In genomic region chr7:76048668-76048988, GRCh38 we compare ENCODE assay signal across 8 cellular contexts.
DNase-seq lines count a peak whose midpoint lies in the region; ATAC-seq and TF ChIP-seq lines count a peak whose summit lies in the region.

No MANE protein-coding gene starts in this region.

- peak overlapping the region; percentile 84 to 96 for H3K9ac ChIP-seq in mucosa of rectum (ENCODE audit: low read depth in 1 of 2, low read length in 2 of 2)

- peak overlapping the region; percentile 92 for H3K4me3 ChIP-seq in RWPE2 (ENCODE audit: severe bottlenecking)
- peak overlapping the region; percentile 95 to 100 for H3K4me3 ChIP-seq in mucosa of rectum (ENCODE audit: low read length in 2 of 2)

- H3K27me3 ChIP-seq in RWPE2 (ENCODE audit: insufficient read depth, poor library complexity, severe bottlenecking) (no peaks in the 10 kb centered on the region), mucosa of rectum (ENCODE audit: control insufficient read depth in 2 of 2, insufficient read depth in 2 of 2, low read length in 2 of 2) (no peaks in the 10 kb centered on the region)

- peak overlapping the region; percentile 75 for H3K27ac ChIP-seq in RWPE2 (ENCODE audit: poor library complexity, severe bottlenecking)
- H3K27ac ChIP-seq in cingulate gyrus (ENCODE audit: low read depth, low read length), result peak overlapping the region; percentile 76
- H3K27ac ChIP-seq in mucosa of rectum (ENCODE audit: low read depth in 2 of 2, low read length in 2 of 2), result peak overlapping the region; percentile 90 to 93

- H3K36me3 ChIP-seq in RWPE2 (ENCODE audit: low read depth), result peaks cover 14% of the 10 kb centered on the region; the same call in 1 of the 2 replicates
- H3K36me3 ChIP-seq in mucosa of rectum (ENCODE audit: control insufficient read depth in 2 of 2, insufficient read depth in 2 of 2, low read length in 2 of 2), result peaks cover 6 to 8% of the 10 kb centered on the region in 2 donors

- POLR2A ChIA-PET in HEK293T (lab: Yijun Ruan, JAX), result interaction anchor here (0.8 to 2.3 kb wide), 6 partner anchors 10 to 118 kb away, joined by 3 to 20 read pairs (median 3); no protein-coding TSS in a partner anchor

- peak; percentile 7; the same call in 2 of the 3 replicates for ATAC-seq in RWPE2 (ENCODE audit: low read depth)
- ATAC-seq in HG03045 (IDR thresholded peaks at IDR 0.05; ENCODE audit: unreplicated experiment), result no peak

- no peaks in the 10 kb centered on the region for H3K9me3 ChIP-seq in RWPE2 (ENCODE audit: severe bottlenecking)
- H3K9me3 ChIP-seq in mucosa of rectum (ENCODE audit: control insufficient read depth in 2 of 2, low read length in 2 of 2), result no peaks in the 10 kb centered on the region

- CTCF ChIA-PET in HEK293T (lab: Yijun Ruan, JAX), result no interaction called here

- no peak for TF ChIP-seq CTCF in RWPE2 (IDR thresholded peaks at IDR 0.05; ENCODE audit: poor library complexity, severe bottlenecking)

- DNase-seq in COLO668 (lab: John Stamatoyannopoulos, UW; ENCODE audit: unreplicated experiment) (peak; percentile 32), HEK293T (ENCODE audit: extremely low spot score) (peak; percentile 33), RWPE2 (ENCODE audit: low spot score) (no peak), GF-D8 (lab: John Stamatoyannopoulos, UW) (no peak), SHP77 treated with DMSO at 0.1 percent for 48 hours (lab: John Stamatoyannopoulos, UW) (no peak)

- H3K4me1 ChIP-seq in RWPE2 (ENCODE audit: insufficient read depth, poor library complexity, severe bottlenecking) (peaks cover 10% of the 10 kb centered on the region), mucosa of rectum (ENCODE audit: control insufficient read depth in 2 of 2, insufficient read depth in 2 of 2, low read length in 2 of 2) (peaks cover 9 to 12% of the 10 kb centered on the region in 2 donors)

TF ChIP-seq in HEK293T, 16 proteins besides CTCF, POLR2A, EP300 and RAD21:
- TF ChIP-seq SP1 (IDR thresholded peaks at IDR 0.05) (no peak), BHLHE40 (IDR thresholded peaks at IDR 0.05; ENCODE audit: borderline replicate concordance) (no peak), CTBP1 (IDR thresholded peaks at IDR 0.05; ENCODE audit: borderline replicate concordance) (no peak), FOXM1 (IDR thresholded peaks at IDR 0.05; ENCODE audit: borderline replicate concordance) (no peak), TARDBP (IDR thresholded peaks at IDR 0.05) (no peak), PKNOX1 (IDR thresholded peaks at IDR 0.05) (no peak), L3MBTL2 (conservative IDR thresholded peaks at IDR 0.05) (no peak), FOXK2 (IDR thresholded peaks at IDR 0.05) (no peak), ARNT (IDR thresholded peaks at IDR 0.05) (no peak), NFRKB (IDR thresholded peaks at IDR 0.05) (no peak), HDGF (IDR thresholded peaks at IDR 0.05; ENCODE audit: borderline replicate concordance) (no peak), SUZ12 (IDR thresholded peaks at IDR 0.05) (no peak), FOXA1 (IDR thresholded peaks at IDR 0.05) (no peak), ELF4 (IDR thresholded peaks at IDR 0.05) (no peak), ZNF384 (IDR thresholded peaks at IDR 0.05) (no peak), LEF1 (IDR thresholded peaks at IDR 0.05; ENCODE audit: borderline replicate concordance) (no peak)
TF ChIP-seq in HEK293T: peak in this region for 0.

Comparison
In these comparisons a context has a peak if more than half of its experiments do, and no peak if none do; other contexts are left out.
1. DNase-seq: peak in COLO668 (single experiment) and HEK293T (single experiment); none in RWPE2 (single experiment), GF-D8 (single experiment) and SHP77 treated with DMSO at 0.1 percent for 48 hours (single experiment).
2. Peak in every context shown above with its lines, with median percentiles within 50 percentile points of each other: H3K27ac ChIP-seq.